1 cellular context compared by ENCODE assay signal in the genomic region with DNA sequence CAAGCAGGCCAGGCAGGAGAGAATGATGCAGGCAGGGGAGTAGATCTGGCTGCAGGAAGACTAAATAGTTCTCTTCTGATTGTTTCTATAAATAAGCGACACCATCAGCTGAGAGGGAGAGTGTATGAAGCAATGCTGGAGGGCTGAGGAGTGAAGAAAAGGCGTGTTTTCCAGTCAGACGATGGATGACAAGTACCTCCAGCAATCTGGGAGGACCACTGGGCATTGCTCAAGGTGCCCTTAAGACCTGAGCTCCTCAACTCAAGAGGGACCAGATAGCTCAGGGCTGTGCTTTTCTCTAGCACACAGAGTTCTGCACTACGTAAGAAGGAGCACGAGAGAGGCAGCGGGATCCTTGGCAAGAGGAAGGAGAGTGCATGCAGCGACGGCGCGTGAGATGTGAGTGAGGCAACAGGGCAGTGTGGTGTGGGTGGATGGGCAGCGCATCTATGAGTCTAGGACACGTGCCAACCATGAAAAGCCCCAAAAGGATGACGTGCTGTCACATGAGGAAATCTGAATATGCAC.
TF ChIP-seq lines count a peak whose summit lies in the region.

No MANE protein-coding gene starts in this region.

TF ChIP-seq in HepG2, 621 proteins besides CTCF, POLR2A, EP300 and RAD21:
- TF ChIP-seq HMGA1 (CRISPR knock-in tag; conservative IDR thresholded peaks at IDR 0.05) = no peak
- no peak for TF ChIP-seq ZNF468 (CRISPR knock-in tag; IDR thresholded peaks at IDR 0.05)
- TF ChIP-seq HOXA9 (CRISPR knock-in tag; IDR thresholded peaks at IDR 0.05; ENCODE audit: borderline replicate concordance) = no peak
- TF ChIP-seq GFI1 (CRISPR knock-in tag; IDR thresholded peaks at IDR 0.05; ENCODE audit: borderline replicate concordance) = no peak
- no peak for TF ChIP-seq ZNF451 (CRISPR knock-in tag; IDR thresholded peaks at IDR 0.05)
- TF ChIP-seq ZNF383 (CRISPR knock-in tag; IDR thresholded peaks at IDR 0.05; ENCODE audit: borderline replicate concordance) = no peak
- TF ChIP-seq, protein P1, sequence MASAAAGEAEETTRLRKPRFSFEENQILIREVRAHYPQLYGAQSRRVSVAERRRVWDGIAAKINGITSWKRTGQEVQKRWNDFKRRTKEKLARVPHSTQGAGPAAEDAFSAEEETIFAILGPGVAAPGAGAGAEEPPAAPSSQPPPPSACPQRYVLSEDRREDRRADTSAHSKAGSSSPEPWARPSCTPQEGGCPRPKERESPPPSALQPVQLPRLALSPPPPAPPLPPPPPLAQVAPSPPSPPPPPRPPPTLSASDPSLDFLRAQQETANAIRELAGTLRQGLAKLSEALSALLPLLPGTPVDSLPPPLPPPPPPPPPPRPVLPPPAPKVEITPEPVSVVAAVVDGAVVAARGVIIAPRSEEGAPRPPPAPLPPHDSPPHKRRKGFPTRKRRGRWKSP (CRISPR knock-in tag; IDR thresholded peaks at IDR 0.05) = no peak
- TF ChIP-seq KDM1A (CRISPR knock-in tag; IDR thresholded peaks at IDR 0.05) = no peak
- TF ChIP-seq SMARCE1 (IDR thresholded peaks at IDR 0.05; ENCODE audit: borderline replicate concordance) = no peak
- TF ChIP-seq, protein P2, sequence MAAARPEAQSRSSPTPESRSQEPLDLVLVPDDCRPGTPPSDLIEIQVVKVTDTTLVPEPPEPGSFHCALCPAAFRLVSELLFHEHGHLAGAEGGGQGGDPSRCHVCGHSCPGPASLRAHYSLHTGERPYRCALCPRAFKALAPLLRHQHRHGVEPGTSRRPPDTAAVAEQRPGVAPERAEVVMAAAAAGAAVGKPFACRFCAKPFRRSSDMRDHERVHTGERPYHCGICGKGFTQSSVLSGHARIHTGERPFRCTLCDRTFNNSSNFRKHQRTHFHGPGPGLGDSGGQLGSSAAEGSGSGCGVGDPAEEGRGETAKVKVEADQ (CRISPR knock-in tag; IDR thresholded peaks at IDR 0.05; ENCODE audit: borderline replicate concordance) = no peak
- TF ChIP-seq, protein P3, sequence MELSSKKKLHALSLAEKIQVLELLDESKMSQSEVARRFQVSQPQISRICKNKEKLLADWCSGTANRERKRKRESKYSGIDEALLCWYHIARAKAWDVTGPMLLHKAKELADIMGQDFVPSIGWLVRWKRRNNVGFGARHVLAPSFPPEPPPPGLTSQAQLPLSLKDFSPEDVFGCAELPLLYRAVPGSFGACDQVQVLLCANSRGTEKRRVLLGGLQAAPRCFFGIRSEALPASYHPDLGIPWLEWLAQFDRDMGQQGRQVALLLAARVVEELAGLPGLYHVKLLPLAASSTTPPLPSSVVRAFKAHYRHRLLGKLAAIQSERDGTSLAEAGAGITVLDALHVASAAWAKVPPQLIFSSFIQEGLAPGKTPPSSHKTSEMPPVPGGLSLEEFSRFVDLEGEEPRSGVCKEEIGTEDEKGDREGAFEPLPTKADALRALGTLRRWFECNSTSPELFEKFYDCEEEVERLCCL (CRISPR knock-in tag; IDR thresholded peaks at IDR 0.05; ENCODE audit: borderline replicate concordance) = no peak
